In genomic region chr5:100731768-100732167, GRCh38 we compare ENCODE assay signal across 8 cellular contexts.
A peak's percentile ranks its signal among the peaks of the same experiment; 100 is the strongest.
DNase-seq lines count a peak whose midpoint lies in the region; ATAC-seq and TF ChIP-seq lines count a peak whose summit lies in the region.

No MANE protein-coding gene starts in this region.

- intact Hi-C loops in Calu3 (cut with micrococcal nuclease; ENCODE audit: unreplicated experiment) (no loop called here), activated B cell treated with CpG ODN at 0.5 μM for 24 hours (cut with micrococcal nuclease) (loop anchor here (2.0 kb wide), 1 partner anchor 15 kb away; no protein-coding TSS in a partner anchor), esophagus muscularis mucosa (cut with DNase I) (no loop called here)

- no peaks in the 10 kb centered on the region for H3K36me3 ChIP-seq in esophagus muscularis mucosa

- CTCF ChIA-PET in Calu3 (lab: Charles Lee) = no interaction called here
- CTCF ChIA-PET in activated B cell treated with CpG ODN at 0.5 μM for 24 hours (lab: Charles Lee) = no interaction called here

- H3K4me1 ChIP-seq in esophagus muscularis mucosa = no peaks in the 10 kb centered on the region

- no peaks in the 10 kb centered on the region for H3K9me3 ChIP-seq in esophagus muscularis mucosa

- H3K27me3 ChIP-seq in esophagus muscularis mucosa = no peaks in the 10 kb centered on the region

- no TSS peak for BruUV-seq in Calu3 (replicated peaks; lab: Mats Ljungman, UMichigan)

- DNase-seq in Calu3 (no peak), activated B cell treated with CpG ODN at 0.5 μM for 24 hours (no peak), NCI-H146 (lab: John Stamatoyannopoulos, UW) (no peak), esophagus muscularis mucosa (ENCODE audit: extremely low spot score) (no peak), glomerular visceral epithelial cell (ENCODE audit: extremely low spot score) (no peak)
- peak in 1 of 2 donors; percentile 5 for DNase-seq in stimulated activated naive CD8-positive, alpha-beta T cell treated with anti-CD3 and anti-CD28 coated beads, Interleukin-15, amount 100 ng/mL, for 72 hours

- POLR2A ChIA-PET in activated B cell treated with CpG ODN at 0.5 μM for 24 hours (lab: Charles Lee) = no interaction called here

- no peaks in the 10 kb centered on the region for H3K27me3 Mint-ChIP-seq in Calu3 (ENCODE audit: unreplicated experiment)
- H3K27me3 Mint-ChIP-seq in activated B cell treated with CpG ODN at 0.5 μM for 24 hours = no peaks in the 10 kb centered on the region
- no peaks in the 10 kb centered on the region for H3K27me3 Mint-ChIP-seq in stimulated activated naive CD8-positive, alpha-beta T cell treated with anti-CD3 and anti-CD28 coated beads, Interleukin-15, amount 100 ng/mL, for 72 hours

- H3K9me3 Mint-ChIP-seq in Calu3 (ENCODE audit: low read depth, unreplicated experiment) (no peaks in the 10 kb centered on the region), activated B cell treated with CpG ODN at 0.5 μM for 24 hours (no peaks in the 10 kb centered on the region)
- H3K9me3 Mint-ChIP-seq in stimulated activated naive CD8-positive, alpha-beta T cell treated with anti-CD3 and anti-CD28 coated beads, Interleukin-15, amount 100 ng/mL, for 72 hours = no peaks in the 10 kb centered on the region

- H3K4me1 Mint-ChIP-seq in Calu3 (ENCODE audit: low read depth, unreplicated experiment) (no peaks in the 10 kb centered on the region), activated B cell treated with CpG ODN at 0.5 μM for 24 hours (peaks cover 7% of the 10 kb centered on the region)
- H3K4me1 Mint-ChIP-seq in stimulated activated naive CD8-positive, alpha-beta T cell treated with anti-CD3 and anti-CD28 coated beads, Interleukin-15, amount 100 ng/mL, for 72 hours = no peaks in the 10 kb centered on the region

- no peak for TF ChIP-seq EP300 in esophagus muscularis mucosa (IDR thresholded peaks at IDR 0.05)

- peak overlapping the region in 1 of 4 donors; percentile 15 for H3K4me3 ChIP-seq in esophagus muscularis mucosa

- ATAC-seq in GM19025 (IDR thresholded peaks at IDR 0.05; ENCODE audit: low read depth, unreplicated experiment) = peak; percentile 100
- ATAC-seq in HG03095 (IDR thresholded peaks at IDR 0.05; ENCODE audit: unreplicated experiment) = peak; percentile 99
- peak; percentile 56 for ATAC-seq in activated B cell treated with CpG ODN at 0.5 μM for 24 hours (ENCODE audit: low read depth)
- ATAC-seq in stimulated activated naive CD8-positive, alpha-beta T cell treated with anti-CD3 and anti-CD28 coated beads, Interleukin-15, amount 100 ng/mL, for 72 hours = peak; percentile 75

- no peak overlapping the region for H3K27ac ChIP-seq in esophagus muscularis mucosa (replicated peaks in 1 of 4)

- H3K36me3 Mint-ChIP-seq in Calu3 (ENCODE audit: insufficient read depth, unreplicated experiment) = no peaks in the 10 kb centered on the region
- no peaks in the 10 kb centered on the region for H3K36me3 Mint-ChIP-seq in activated B cell treated with CpG ODN at 0.5 μM for 24 hours (ENCODE audit: low read depth)

- H3K4me3 Mint-ChIP-seq in Calu3 (ENCODE audit: low read depth, unreplicated experiment) (peak overlapping the region; percentile 5), activated B cell treated with CpG ODN at 0.5 μM for 24 hours (peak overlapping the region; percentile 62)
- peak overlapping the region; percentile 64 to 74 for H3K4me3 Mint-ChIP-seq in stimulated activated naive CD8-positive, alpha-beta T cell treated with anti-CD3 and anti-CD28 coated beads, Interleukin-15, amount 100 ng/mL, for 72 hours

- H3K27ac Mint-ChIP-seq in Calu3 (ENCODE audit: unreplicated experiment) = no peak overlapping the region
- peak overlapping the region; percentile 14 for H3K27ac Mint-ChIP-seq in activated B cell treated with CpG ODN at 0.5 μM for 24 hours
- H3K27ac Mint-ChIP-seq in stimulated activated naive CD8-positive, alpha-beta T cell treated with anti-CD3 and anti-CD28 coated beads, Interleukin-15, amount 100 ng/mL, for 72 hours = peak overlapping the region in 1 of 2 donors; percentile 94

- 68% methylated on average over 6 of the region's 6 CpGs for WGBS in esophagus muscularis mucosa

- no peak for TF ChIP-seq POLR2A in esophagus muscularis mucosa (IDR thresholded peaks at IDR 0.05; ENCODE audit: low read depth)

- TF ChIP-seq CTCF in Calu3 (IDR thresholded peaks at IDR 0.05; ENCODE audit: unreplicated experiment) (no peak), activated B cell treated with CpG ODN at 0.5 μM for 24 hours (IDR thresholded peaks at IDR 0.05) (no peak), esophagus muscularis mucosa (IDR thresholded peaks at IDR 0.05) (no peak)

Comparison
In these comparisons a context has a peak if more than half of its experiments do, and no peak if none do; other contexts are left out.
1. H3K4me3 Mint-ChIP-seq: peak in every context shown above with its lines; median percentile 69 in stimulated activated naive CD8-positive, alpha-beta T cell treated with anti-CD3 and anti-CD28 coated beads, Interleukin-15, amount 100 ng/mL, for 72 hours; 62 in activated B cell treated with CpG ODN at 0.5 μM for 24 hours; 5 in Calu3.